In genomic region chr4:75672461-75673026, GRCh38 we compare ENCODE assay signal across 8 cellular contexts. TPM values are rescaled to one million over a fixed set of nuclear protein-coding genes. Genes with fewer than 3 reads are reported as not detected.
DNase-seq lines count a peak whose midpoint lies in the region; ATAC-seq, FAIRE-seq and TF ChIP-seq lines count a peak whose summit lies in the region.

No MANE protein-coding gene starts in this region.

- DNase-seq in A549 (ENCODE audit: low read depth in 1 of 2, low spot score in 1 of 2) (peak; percentile 17 to 46), NCI-H526 (lab: John Stamatoyannopoulos, UW) (peak; percentile 28 to 61), mesenchymal stem cell (peak; percentile 69)
- DNase-seq in activated CD8-positive, alpha-beta T cell treated with anti-CD3 and anti-CD28 coated beads for 36 hours, result peak; percentile 89
- peak; percentile 71 for DNase-seq in effector CD4-positive, alpha-beta T cell
- DNase-seq in stimulated activated CD8-positive, alpha-beta memory T cell treated with anti-CD3 and anti-CD28 coated beads, Interleukin-12 subunit alpha, Interleukin-12 subunit beta, amount 100 ng/mL, for 4 hours (ENCODE audit: low read depth), result peak; percentile 60

- TF ChIP-seq POLR2A in A549 (IDR thresholded peaks at IDR 0.05; ENCODE audit: low read length), result no peak

- no peaks in the 10 kb centered on the region for H3K27me3 ChIP-seq in mesenchymal stem cell (ENCODE audit: control insufficient read depth in 1 of 2, insufficient read depth in 1 of 2, low read length in 2 of 2)

- H3K36me3 Mint-ChIP-seq in activated CD8-positive, alpha-beta T cell treated with anti-CD3 and anti-CD28 coated beads for 36 hours (ENCODE audit: low read depth), result peaks cover 47% of the 10 kb centered on the region

- H3K4me2 ChIP-seq in A549 (peak overlapping the region; percentile 87), mesenchymal stem cell (ENCODE audit: low read length, poor library complexity, severe bottlenecking) (peak overlapping the region; percentile 43)

- peak overlapping the region; percentile 85 for H4K8ac ChIP-seq in mesenchymal stem cell (ENCODE audit: low read length)

- peak overlapping the region; percentile 16 to 71 for H2BK12ac ChIP-seq in mesenchymal stem cell (ENCODE audit: low read length in 2 of 2)

- peak overlapping the region; percentile 69 to 80 for H3K18ac ChIP-seq in mesenchymal stem cell (ENCODE audit: low read depth in 1 of 2, low read length in 2 of 2)

- POLR2A ChIA-PET in A549 (lab: Yijun Ruan, JAX), result interaction anchor here (0.5 to 2.7 kb wide), 3 partner anchors 10 to 160 kb away, joined by 3 to 31 read pairs (median 3); partner anchors contain the start of gene USO1
- POLR2A ChIA-PET in activated CD8-positive, alpha-beta T cell treated with anti-CD3 and anti-CD28 coated beads for 36 hours (lab: Charles Lee), result interaction anchor here (0.7 to 7.6 kb wide), 11 partner anchors 9 to 158 kb away, joined by 3 to 50 read pairs (median 4); partner anchors contain the start of gene USO1

- no peak for FAIRE-seq in A549 (lab: Jason Lieb, UNC)

- no peaks in the 10 kb centered on the region for H3K9me3 ChIP-seq in A549
- no peaks in the 10 kb centered on the region for H3K9me3 ChIP-seq in mesenchymal stem cell (ENCODE audit: control insufficient read depth, low read length)

- H2AFZ ChIP-seq in mesenchymal stem cell (ENCODE audit: low read depth, low read length), result no peak overlapping the region

- peaks cover 39% of the 10 kb centered on the region for H3K4me1 Mint-ChIP-seq in activated CD8-positive, alpha-beta T cell treated with anti-CD3 and anti-CD28 coated beads for 36 hours (ENCODE audit: low read depth)

- peak overlapping the region; percentile 97 for H3K4me3 ChIP-seq in A549
- H3K4me3 ChIP-seq in mesenchymal stem cell (ENCODE audit: insufficient read depth in 1 of 2, low read depth in 1 of 2, low read length in 2 of 2), result peak overlapping the region; percentile 96 to 99

- peak overlapping the region; percentile 98 for H3K9ac ChIP-seq in mesenchymal stem cell (ENCODE audit: low read length)

- ATAC-seq in A549 (peak; percentile 57 to 59), GM18502 (IDR thresholded peaks at IDR 0.05; ENCODE audit: poor library complexity, unreplicated experiment) (peak; percentile 33), HG03039 (IDR thresholded peaks at IDR 0.05; ENCODE audit: unreplicated experiment) (peak; percentile 20)
- peak; percentile 31 for ATAC-seq in activated CD8-positive, alpha-beta T cell treated with anti-CD3 and anti-CD28 coated beads for 36 hours

- peak overlapping the region in 1 of 2 experiments; percentile 72 for H3K14ac ChIP-seq in mesenchymal stem cell (ENCODE audit: low read length in 2 of 2)

- H2BK5ac ChIP-seq in mesenchymal stem cell (ENCODE audit: low read depth, low read length, poor library complexity, severe bottlenecking), result peak overlapping the region; percentile 40

- H3K27ac ChIP-seq in A549, result peak overlapping the region; percentile 93 to 97
- peak overlapping the region; percentile 64 for H3K27ac ChIP-seq in mesenchymal stem cell (ENCODE audit: low read length, poor library complexity, severe bottlenecking)

- peak overlapping the region; percentile 89 to 91 for H3K4ac ChIP-seq in mesenchymal stem cell (ENCODE audit: low read depth in 1 of 2, low read length in 2 of 2)

- no peaks in the 10 kb centered on the region for H3K36me3 ChIP-seq in mesenchymal stem cell (ENCODE audit: control insufficient read depth in 1 of 2, insufficient read depth in 2 of 2, low read depth in 1 of 2, low read length in 2 of 2)

- WGBS in A549 (ENCODE audit: missing lambda C conversion rate), result under 1% methylated on average over 24 of the region's 44 CpGs
- under 1% methylated on average over 40 of the region's 44 CpGs for WGBS in mesenchymal stem cell

- peak overlapping the region in 1 of 2 experiments; percentile 11 for H3K23ac ChIP-seq in mesenchymal stem cell (ENCODE audit: low read length in 2 of 2)

- no peaks in the 10 kb centered on the region for H3K9me3 Mint-ChIP-seq in activated CD8-positive, alpha-beta T cell treated with anti-CD3 and anti-CD28 coated beads for 36 hours

- CTCF ChIA-PET in A549 (lab: Yijun Ruan, JAX), result interaction anchor here (1.2 kb wide), 1 partner anchor 12 kb away, joined by 3 read pairs; no protein-coding TSS in a partner anchor
- CTCF ChIA-PET in activated CD8-positive, alpha-beta T cell treated with anti-CD3 and anti-CD28 coated beads for 36 hours (lab: Charles Lee), result interaction anchor here (1.1 to 4.7 kb wide), 5 partner anchors 15 to 51 kb away, joined by 3 to 36 read pairs (median 3); partner anchors contain the start of gene USO1

- peak overlapping the region; percentile 92 for H2BK120ac ChIP-seq in mesenchymal stem cell (ENCODE audit: low read depth, low read length)

- H3K79me1 ChIP-seq in mesenchymal stem cell (replicated peaks; ENCODE audit: low read length, poor library complexity, severe bottlenecking), result peaks cover 6% of the 10 kb centered on the region

- TF ChIP-seq RAD21 in A549 (conservative IDR thresholded peaks at IDR 0.05 in 1 of 2, IDR thresholded peaks at IDR 0.05 in 1 of 2), result no peak

- H3K4me1 ChIP-seq in A549 (peaks cover 27% of the 10 kb centered on the region), mesenchymal stem cell (ENCODE audit: control insufficient read depth, insufficient read depth, low read depth, low read length) (no peaks in the 10 kb centered on the region)

- no peak for TF ChIP-seq CTCF in A549 (IDR thresholded peaks at IDR 0.05)
- no peak for TF ChIP-seq CTCF in activated CD8-positive, alpha-beta T cell treated with anti-CD3 and anti-CD28 coated beads for 36 hours (IDR thresholded peaks at IDR 0.05)

- peak overlapping the region; percentile 95 for H3K4me3 Mint-ChIP-seq in activated CD8-positive, alpha-beta T cell treated with anti-CD3 and anti-CD28 coated beads for 36 hours

- no peak for TF ChIP-seq EP300 in A549 (IDR thresholded peaks at IDR 0.05)

- peak overlapping the region; percentile 77 for H4K91ac ChIP-seq in mesenchymal stem cell (ENCODE audit: low read length)

- peak overlapping the region; percentile 99 for H3K27ac Mint-ChIP-seq in activated CD8-positive, alpha-beta T cell treated with anti-CD3 and anti-CD28 coated beads for 36 hours

- intact Hi-C loops in activated CD8-positive, alpha-beta T cell treated with anti-CD3 and anti-CD28 coated beads for 36 hours (cut with micrococcal nuclease), result loop anchor here (1.0 to 2.0 kb wide), 3 partner anchors 18 to 158 kb away; partner anchors contain the start of genes RCHY1, THAP6 and USO1

- no peaks in the 10 kb centered on the region for H3K27me3 Mint-ChIP-seq in activated CD8-positive, alpha-beta T cell treated with anti-CD3 and anti-CD28 coated beads for 36 hours

- peak overlapping the region; percentile 26 for H2BK15ac ChIP-seq in mesenchymal stem cell (ENCODE audit: low read depth, poor library complexity, severe bottlenecking)

- no peak overlapping the region for H2AK5ac ChIP-seq in mesenchymal stem cell (ENCODE audit: low read length, severe bottlenecking)

TF ChIP-seq in A549, 52 proteins besides CTCF, POLR2A, EP300 and RAD21 (continues in another document):
- 0 out of 2 replicates have a peak, but pooled peaks have one; percentile 20 for TF ChIP-seq E2F6 (IDR thresholded peaks at IDR 0.05; ENCODE audit: borderline replicate concordance, low read depth)
- TF ChIP-seq POLR2AphosphoS2 (conservative IDR thresholded peaks at IDR 0.05; ENCODE audit: low read length), result no peak
- TF ChIP-seq TFCP2L1 (CRISPR knock-in tag; IDR thresholded peaks at IDR 0.05), result no peak
- no peak for TF ChIP-seq HDAC2 (IDR thresholded peaks at IDR 0.05)

RNA-seq across cellular contexts. Expression of gene G3BP2, which starts 0.7 kb away (rescaled TPM):
- 148 and 179 TPM in 2 replicates for polyA plus RNA-seq in A549 (2011; rRNA removed)
- 28.9 and 32.7 TPM in 2 replicates for polyA plus RNA-seq in A549 (2012; cell fraction: cytosol; rRNA removed)
- polyA plus RNA-seq in A549 (2012; cell fraction: nucleus; rRNA removed), result 19.4 and 35.2 TPM in 2 replicates
- 142 to 159 TPM (median 158 TPM) in 3 replicates for polyA plus RNA-seq in A549 (2017; fragmentation: RNase III; extraction: RNeasy Plus Mini Kit Qiagen cat#74134 plus additional on column Dnase treatment)
- 59.4 and 64.1 TPM in 2 replicates for polyA minus RNA-seq in A549 (2011; rRNA and poly(A)+ RNA removed)
- 100 to 1,000 TPM; 185 to 197 TPM for total RNA-seq in activated CD8-positive, alpha-beta T cell treated with anti-CD3 and anti-CD28 coated beads for 36 hours
- polyA plus RNA-seq in mesenchymal stem cell (2013, experiment 1 of 2), result 99.9 TPM
- 101 TPM for polyA plus RNA-seq in mesenchymal stem cell (2013, experiment 2 of 2)

RNA-seq across cellular contexts. Expression of gene CDKL2, which starts 42.2 kb away (rescaled TPM):
- polyA plus RNA-seq in A549 (2011; rRNA removed), result 2.1 TPM in 2 replicates
- polyA plus RNA-seq in A549 (2012; cell fraction: cytosol; rRNA removed), result 0.83 and 1.0 TPM in 2 replicates
- 0.84 and 1.3 TPM in 2 replicates for polyA plus RNA-seq in A549 (2012; cell fraction: nucleus; rRNA removed)
- polyA plus RNA-seq in A549 (2017; fragmentation: RNase III; extraction: RNeasy Plus Mini Kit Qiagen cat#74134 plus additional on column Dnase treatment), result 0.84 to 1.00 TPM (median 0.88 TPM) in 3 replicates
- polyA minus RNA-seq in A549 (2011; rRNA and poly(A)+ RNA removed), result 2.1 and 3.6 TPM in 2 replicates
- 1 to 10 TPM in 1 of 2 experiments, under 1 TPM in 1; 0.83 to 1.0 TPM for total RNA-seq in activated CD8-positive, alpha-beta T cell treated with anti-CD3 and anti-CD28 coated beads for 36 hours
- 1.6 TPM for polyA plus RNA-seq in mesenchymal stem cell (2013, experiment 1 of 2)
- 1.5 TPM for polyA plus RNA-seq in mesenchymal stem cell (2013, experiment 2 of 2)

RNA-seq across cellular contexts. Expression of gene USO1, which starts 51.8 kb away (rescaled TPM):
- 75.6 and 97.6 TPM in 2 replicates for polyA plus RNA-seq in A549 (2011; rRNA removed)
- 13.1 and 15.8 TPM in 2 replicates for polyA plus RNA-seq in A549 (2012; cell fraction: cytosol; rRNA removed)
- polyA plus RNA-seq in A549 (2012; cell fraction: nucleus; rRNA removed), result 8.5 and 12.9 TPM in 2 replicates
- polyA plus RNA-seq in A549 (2017; fragmentation: RNase III; extraction: RNeasy Plus Mini Kit Qiagen cat#74134 plus additional on column Dnase treatment), result 54.7 to 60.4 TPM (median 56.4 TPM) in 3 replicates
- 26.0 and 26.6 TPM in 2 replicates for polyA minus RNA-seq in A549 (2011; rRNA and poly(A)+ RNA removed)
- 10 to 100 TPM; 50.5 to 52.0 TPM for total RNA-seq in activated CD8-positive, alpha-beta T cell treated with anti-CD3 and anti-CD28 coated beads for 36 hours
- 68.2 TPM for polyA plus RNA-seq in mesenchymal stem cell (2013, experiment 1 of 2)
- polyA plus RNA-seq in mesenchymal stem cell (2013, experiment 2 of 2), result 72.2 TPM

Comparison
In these comparisons a context has a peak if more than half of its experiments do, and no peak if none do; other contexts are left out.
1. Peak in every context shown above with its lines: DNase-seq, ATAC-seq, H3K4me3 ChIP-seq and H3K27ac ChIP-seq.
2. DNase-seq: peak in every context shown above with its lines; median percentile 89 in activated CD8-positive, alpha-beta T cell treated with anti-CD3 and anti-CD28 coated beads for 36 hours; 71 in effector CD4-positive, alpha-beta T cell; 69 in mesenchymal stem cell; 60 in stimulated activated CD8-positive, alpha-beta memory T cell treated with anti-CD3 and anti-CD28 coated beads, Interleukin-12 subunit alpha, Interleukin-12 subunit beta, amount 100 ng/mL, for 4 hours; 44 in NCI-H526; 32 in A549.